Comparison of ENCODE assay signal across 10 cellular contexts in the genomic region with DNA sequence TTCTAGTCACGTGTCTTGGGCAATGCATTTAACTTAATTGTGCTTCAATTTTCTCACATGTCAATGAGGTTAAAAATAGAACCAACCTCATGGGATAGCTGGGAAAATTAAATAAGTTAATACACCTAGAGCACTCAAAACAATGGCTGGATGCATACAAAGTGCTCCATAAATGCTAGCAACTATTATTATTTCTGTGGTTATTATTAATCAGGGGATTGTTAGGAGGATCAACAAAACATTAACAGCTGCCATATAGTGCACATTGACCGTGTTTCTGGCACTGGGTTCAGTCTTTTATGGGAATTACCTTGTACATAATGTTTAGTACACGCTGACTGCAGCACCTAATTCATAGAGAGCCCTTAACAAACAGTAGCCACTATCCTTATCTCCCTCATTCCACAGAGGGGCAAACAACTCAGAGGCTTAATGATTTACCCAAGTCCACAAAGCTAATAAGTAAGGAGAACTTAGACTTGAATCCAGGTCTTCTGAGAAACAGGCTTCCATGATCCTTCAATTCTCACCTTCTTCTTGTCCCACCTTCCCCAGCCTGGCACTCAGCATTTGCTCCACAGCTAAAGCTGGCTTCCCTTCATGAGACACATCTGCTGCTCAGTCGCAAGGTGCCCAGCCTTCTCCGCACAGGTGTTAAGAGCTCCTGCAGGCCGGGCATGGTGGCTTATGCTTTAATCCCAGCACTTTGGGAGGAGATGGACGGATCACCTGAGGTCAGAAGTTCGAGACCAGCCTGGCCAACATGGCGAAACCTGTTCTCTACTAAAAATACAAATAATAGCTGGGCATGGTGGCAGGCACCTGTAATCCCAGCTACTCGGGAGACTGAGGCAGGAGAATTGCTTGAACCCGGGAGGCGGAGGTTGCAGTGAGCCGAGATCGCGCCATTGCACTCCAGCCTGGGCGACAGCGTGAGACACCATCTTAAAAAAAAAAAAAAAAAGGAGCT.
DNase-seq lines count a peak whose midpoint lies in the region; ATAC-seq and TF ChIP-seq lines count a peak whose summit lies in the region.
"Had no signal": no experiment of that assay in that cellular context is flagged by ENCODE, and none has a peak within 500 bp of the region (broad histone marks: within the 10 kb centered on the region; RNA-seq: fewer than 3 reads in every experiment).

No MANE protein-coding gene starts in this region.

- TF ChIP-seq CTCF in adrenal gland (IDR thresholded peaks at IDR 0.05) = no peak
- no peak for TF ChIP-seq CTCF in liver (IDR thresholded peaks at IDR 0.05; ENCODE audit: low read depth, low read length, missing input control)
- no peak for TF ChIP-seq CTCF in thyroid gland (IDR thresholded peaks at IDR 0.05)

- intact Hi-C loops in adrenal gland (cut with DNase I) = loop anchor here (5.0 to 10.0 kb wide), 2 partner anchors 87 to 131 kb away; no protein-coding TSS in a partner anchor
- intact Hi-C loops in thyroid gland (cut with DNase I) = loop anchor here (10.0 kb wide), 1 partner anchor 71 kb away; no protein-coding TSS in a partner anchor

- H3K27me3 ChIP-seq in adrenal gland = no peaks in the 10 kb centered on the region
- no peaks in the 10 kb centered on the region for H3K27me3 ChIP-seq in liver (ENCODE audit: control insufficient read depth in 4 of 4, insufficient read depth in 4 of 4, low read length in 3 of 4)
- H3K27me3 ChIP-seq in thyroid gland = no peaks in the 10 kb centered on the region

- no peak overlapping the region for H3K9ac ChIP-seq in liver (ENCODE audit: low read depth in 1 of 2, low read length in 2 of 2)

- H3K27ac ChIP-seq in adrenal gland (peak overlapping the region; percentile 77 to 98 (median 94)), liver (ENCODE audit: low read depth in 1 of 2, low read length in 2 of 2) (peak overlapping the region in 1 of 2 donors; percentile 71), thyroid gland (peak overlapping the region in 2 of 3 donors; percentile 64 to 77)

- H3K36me3 ChIP-seq in adrenal gland (replicated peaks in 1 of 2) (no peaks in the 10 kb centered on the region), liver (ENCODE audit: control insufficient read depth in 4 of 4, insufficient read depth in 3 of 4, low read depth in 1 of 4, low read length in 3 of 4) (no peaks in the 10 kb centered on the region), thyroid gland (no peaks in the 10 kb centered on the region)

- TF ChIP-seq POLR2A in adrenal gland (IDR thresholded peaks at IDR 0.05) (no peak), thyroid gland (IDR thresholded peaks at IDR 0.05) (no peak)

- ATAC-seq in HG03175 (IDR thresholded peaks at IDR 0.05; ENCODE audit: unreplicated experiment) = no peak
- ATAC-seq: effector memory CD8-positive, alpha-beta T cell had no signal

- WGBS in adrenal gland, 4 donors = 84 to 92% (median 88%) methylated on average over 16 to 17 of the region's 17 CpGs
- 82% methylated on average over 17 of the region's 17 CpGs for WGBS in liver
- WGBS in thyroid gland, 2 donors = 90 to 92% methylated on average over 17 of the region's 17 CpGs

- H3K4me3 ChIP-seq in adrenal gland (no peak overlapping the region), liver (ENCODE audit: low read depth in 1 of 3, low read length in 3 of 3) (no peak overlapping the region), thyroid gland (replicated peaks in 1 of 3) (no peak overlapping the region)

- H3K4me1 ChIP-seq in adrenal gland (replicated peaks in 1 of 2) (peaks cover 24 to 26% of the 10 kb centered on the region in 2 donors), liver (ENCODE audit: control insufficient read depth in 4 of 4, insufficient read depth in 4 of 4, low read length in 3 of 4) (peaks cover 20 to 27% (median 21%) of the 10 kb centered on the region in 4 donors), thyroid gland (peaks cover 16 to 40% of the 10 kb centered on the region in 2 donors)

- DNase-seq in DMS79 treated with DMSO at 0.1 percent for 48 hours (lab: John Stamatoyannopoulos, UW) (peak; percentile 38), DMS79 (lab: John Stamatoyannopoulos, UW) (no peak), adrenal gland (no peak), thyroid gland (no peak), inferior parietal cortex (ENCODE audit: extremely low spot score) (no peak), GOT3 (lab: John Stamatoyannopoulos, UW) (no peak)
- DNase-seq: 8988T; effector memory CD8-positive, alpha-beta T cell had no signal

- no peak for TF ChIP-seq RAD21 in liver (IDR thresholded peaks at IDR 0.05)

- H3K9me3 ChIP-seq in adrenal gland (replicated peaks in 1 of 3) (peaks cover 0 to 5% (median 0%) of the 10 kb centered on the region in 3 donors), liver (ENCODE audit: control insufficient read depth in 4 of 4, low read length in 3 of 4) (no peaks in the 10 kb centered on the region), thyroid gland (no peaks in the 10 kb centered on the region)

TF ChIP-seq in liver, 16 proteins besides CTCF, POLR2A, EP300 and RAD21:
- TF ChIP-seq FOXA1 (IDR thresholded peaks at IDR 0.05) = peak; percentile 36
- TF ChIP-seq FOXA2 (IDR thresholded peaks at IDR 0.05) = no peak
- TF ChIP-seq NR2F2 (IDR thresholded peaks at IDR 0.05) = no peak
- no peak for TF ChIP-seq TAF1 (conservative IDR thresholded peaks at IDR 0.05)
- no peak for TF ChIP-seq EGR1 (IDR thresholded peaks at IDR 0.05; ENCODE audit: low read depth in 2 of 2)
- TF ChIP-seq, protein P1, sequence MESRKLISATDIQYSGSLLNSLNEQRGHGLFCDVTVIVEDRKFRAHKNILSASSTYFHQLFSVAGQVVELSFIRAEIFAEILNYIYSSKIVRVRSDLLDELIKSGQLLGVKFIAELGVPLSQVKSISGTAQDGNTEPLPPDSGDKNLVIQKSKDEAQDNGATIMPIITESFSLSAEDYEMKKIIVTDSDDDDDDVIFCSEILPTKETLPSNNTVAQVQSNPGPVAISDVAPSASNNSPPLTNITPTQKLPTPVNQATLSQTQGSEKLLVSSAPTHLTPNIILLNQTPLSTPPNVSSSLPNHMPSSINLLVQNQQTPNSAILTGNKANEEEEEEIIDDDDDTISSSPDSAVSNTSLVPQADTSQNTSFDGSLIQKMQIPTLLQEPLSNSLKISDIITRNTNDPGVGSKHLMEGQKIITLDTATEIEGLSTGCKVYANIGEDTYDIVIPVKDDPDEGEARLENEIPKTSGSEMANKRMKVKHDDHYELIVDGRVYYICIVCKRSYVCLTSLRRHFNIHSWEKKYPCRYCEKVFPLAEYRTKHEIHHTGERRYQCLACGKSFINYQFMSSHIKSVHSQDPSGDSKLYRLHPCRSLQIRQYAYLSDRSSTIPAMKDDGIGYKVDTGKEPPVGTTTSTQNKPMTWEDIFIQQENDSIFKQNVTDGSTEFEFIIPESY (IDR thresholded peaks at IDR 0.05) = no peak
- TF ChIP-seq HNF4G (IDR thresholded peaks at IDR 0.05) = no peak
- TF ChIP-seq SP1 (IDR thresholded peaks at IDR 0.05) = peak; percentile 43
- TF ChIP-seq RXRA (IDR thresholded peaks at IDR 0.05) = peak in 1 of 2 donors; percentile 49
- peak; percentile 27 to 37 for TF ChIP-seq HNF4A (conservative IDR thresholded peaks at IDR 0.05)
- no peak for TF ChIP-seq REST (IDR thresholded peaks at IDR 0.05)
- TF ChIP-seq, protein P2, sequence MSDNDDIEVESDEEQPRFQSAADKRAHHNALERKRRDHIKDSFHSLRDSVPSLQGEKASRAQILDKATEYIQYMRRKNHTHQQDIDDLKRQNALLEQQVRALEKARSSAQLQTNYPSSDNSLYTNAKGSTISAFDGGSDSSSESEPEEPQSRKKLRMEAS (IDR thresholded peaks at IDR 0.05) = no peak
- TF ChIP-seq YY1 (IDR thresholded peaks at IDR 0.05) = no peak
